In the genomic region with DNA sequence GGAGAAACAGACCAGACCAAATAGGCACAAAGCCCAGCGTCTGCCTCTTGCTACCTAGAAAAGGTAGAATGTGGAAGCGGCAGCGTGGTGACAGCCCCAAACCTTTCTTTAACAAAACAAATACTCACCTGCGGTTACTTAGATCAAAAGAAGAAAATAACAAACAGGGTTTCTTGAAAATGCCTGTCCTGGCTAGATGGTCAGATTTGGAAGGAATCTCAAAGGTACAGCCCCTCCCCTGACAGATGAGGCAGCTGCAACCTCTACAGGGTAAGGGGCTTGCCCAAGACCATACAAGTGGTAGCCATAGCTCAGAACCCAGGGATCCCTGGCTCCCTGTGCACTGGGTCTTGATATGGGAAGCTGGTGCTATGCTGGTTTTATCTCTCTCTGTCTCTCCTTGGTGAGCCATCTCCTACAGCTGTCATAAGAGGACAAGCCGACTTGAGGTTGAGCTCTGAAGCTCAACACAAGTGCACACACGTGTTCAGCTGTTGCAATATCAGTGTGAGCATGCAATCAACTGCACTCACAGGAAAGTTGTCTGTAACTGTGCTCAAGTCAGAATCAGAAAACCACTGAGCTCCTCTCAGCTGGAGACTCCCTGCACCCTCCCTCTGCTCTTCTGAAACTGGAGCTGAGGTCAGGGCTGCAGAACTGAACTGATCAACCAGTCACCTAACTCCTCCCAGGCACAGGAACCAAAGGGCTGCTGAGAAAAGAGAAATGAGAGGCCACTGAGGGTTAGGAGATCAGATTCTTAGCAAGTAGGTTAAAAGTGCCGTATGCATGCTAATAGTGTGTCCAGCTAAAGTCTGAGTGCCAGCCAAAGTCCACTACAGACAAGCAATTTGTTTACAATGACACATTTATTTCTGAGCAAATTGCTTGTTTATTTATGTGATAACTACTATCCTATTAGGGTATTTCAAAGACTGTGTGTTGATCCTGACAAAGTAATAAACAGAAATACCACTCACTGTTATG, we compare ENCODE assay signal across 1 cellular context.
TF ChIP-seq lines count a peak whose summit lies in the region.

No MANE protein-coding gene starts in this region.

TF ChIP-seq in K562, 482 proteins besides CTCF, POLR2A, EP300 and RAD21 (continued from another document and continues in another):
- TF ChIP-seq, protein P1, sequence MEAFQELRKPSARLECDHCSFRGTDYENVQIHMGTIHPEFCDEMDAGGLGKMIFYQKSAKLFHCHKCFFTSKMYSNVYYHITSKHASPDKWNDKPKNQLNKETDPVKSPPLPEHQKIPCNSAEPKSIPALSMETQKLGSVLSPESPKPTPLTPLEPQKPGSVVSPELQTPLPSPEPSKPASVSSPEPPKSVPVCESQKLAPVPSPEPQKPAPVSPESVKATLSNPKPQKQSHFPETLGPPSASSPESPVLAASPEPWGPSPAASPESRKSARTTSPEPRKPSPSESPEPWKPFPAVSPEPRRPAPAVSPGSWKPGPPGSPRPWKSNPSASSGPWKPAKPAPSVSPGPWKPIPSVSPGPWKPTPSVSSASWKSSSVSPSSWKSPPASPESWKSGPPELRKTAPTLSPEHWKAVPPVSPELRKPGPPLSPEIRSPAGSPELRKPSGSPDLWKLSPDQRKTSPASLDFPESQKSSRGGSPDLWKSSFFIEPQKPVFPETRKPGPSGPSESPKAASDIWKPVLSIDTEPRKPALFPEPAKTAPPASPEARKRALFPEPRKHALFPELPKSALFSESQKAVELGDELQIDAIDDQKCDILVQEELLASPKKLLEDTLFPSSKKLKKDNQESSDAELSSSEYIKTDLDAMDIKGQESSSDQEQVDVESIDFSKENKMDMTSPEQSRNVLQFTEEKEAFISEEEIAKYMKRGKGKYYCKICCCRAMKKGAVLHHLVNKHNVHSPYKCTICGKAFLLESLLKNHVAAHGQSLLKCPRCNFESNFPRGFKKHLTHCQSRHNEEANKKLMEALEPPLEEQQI (IDR thresholded peaks at IDR 0.05) = no peak
- TF ChIP-seq OTX1 (CRISPR knock-in tag; IDR thresholded peaks at IDR 0.05) = no peak
- no peak for TF ChIP-seq NR1H2 (CRISPR knock-in tag; IDR thresholded peaks at IDR 0.05)
- no peak for TF ChIP-seq ZNF707 (CRISPR knock-in tag; conservative IDR thresholded peaks at IDR 0.05)
- peak; percentile 37; the same call in 1 of the 2 replicates for TF ChIP-seq SMARCA4 (IDR thresholded peaks at IDR 0.05)
- no peak for TF ChIP-seq NFYB (IDR thresholded peaks at IDR 0.05; ENCODE audit: extremely low read depth, insufficient read length)
- no peak for TF ChIP-seq ZNF197 (CRISPR knock-in tag; IDR thresholded peaks at IDR 0.05; ENCODE audit: low read depth)
- TF ChIP-seq NELFE (IDR thresholded peaks at IDR 0.05; ENCODE audit: insufficient read depth, insufficient read length) = no peak
- TF ChIP-seq ZNF232 (CRISPR knock-in tag; IDR thresholded peaks at IDR 0.05) = no peak
- no peak for TF ChIP-seq RBM15 (IDR thresholded peaks at IDR 0.05; ENCODE audit: insufficient read depth, low read length)
- TF ChIP-seq, protein P2, sequence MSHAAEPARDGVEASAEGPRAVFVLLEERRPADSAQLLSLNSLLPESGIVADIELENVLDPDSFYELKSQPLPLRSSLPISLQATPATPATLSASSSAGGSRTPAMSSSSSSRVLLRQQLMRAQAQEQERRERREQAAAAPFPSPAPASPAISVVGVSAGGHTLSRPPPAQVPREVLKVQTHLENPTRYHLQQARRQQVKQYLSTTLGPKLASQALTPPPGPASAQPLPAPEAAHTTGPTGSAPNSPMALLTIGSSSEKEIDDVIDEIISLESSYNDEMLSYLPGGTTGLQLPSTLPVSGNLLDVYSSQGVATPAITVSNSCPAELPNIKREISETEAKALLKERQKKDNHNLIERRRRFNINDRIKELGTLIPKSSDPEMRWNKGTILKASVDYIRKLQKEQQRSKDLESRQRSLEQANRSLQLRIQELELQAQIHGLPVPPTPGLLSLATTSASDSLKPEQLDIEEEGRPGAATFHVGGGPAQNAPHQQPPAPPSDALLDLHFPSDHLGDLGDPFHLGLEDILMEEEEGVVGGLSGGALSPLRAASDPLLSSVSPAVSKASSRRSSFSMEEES (CRISPR knock-in tag; IDR thresholded peaks at IDR 0.05) = no peak
- TF ChIP-seq LCOR (CRISPR knock-in tag; IDR thresholded peaks at IDR 0.05) = no peak
- TF ChIP-seq, protein P3, sequence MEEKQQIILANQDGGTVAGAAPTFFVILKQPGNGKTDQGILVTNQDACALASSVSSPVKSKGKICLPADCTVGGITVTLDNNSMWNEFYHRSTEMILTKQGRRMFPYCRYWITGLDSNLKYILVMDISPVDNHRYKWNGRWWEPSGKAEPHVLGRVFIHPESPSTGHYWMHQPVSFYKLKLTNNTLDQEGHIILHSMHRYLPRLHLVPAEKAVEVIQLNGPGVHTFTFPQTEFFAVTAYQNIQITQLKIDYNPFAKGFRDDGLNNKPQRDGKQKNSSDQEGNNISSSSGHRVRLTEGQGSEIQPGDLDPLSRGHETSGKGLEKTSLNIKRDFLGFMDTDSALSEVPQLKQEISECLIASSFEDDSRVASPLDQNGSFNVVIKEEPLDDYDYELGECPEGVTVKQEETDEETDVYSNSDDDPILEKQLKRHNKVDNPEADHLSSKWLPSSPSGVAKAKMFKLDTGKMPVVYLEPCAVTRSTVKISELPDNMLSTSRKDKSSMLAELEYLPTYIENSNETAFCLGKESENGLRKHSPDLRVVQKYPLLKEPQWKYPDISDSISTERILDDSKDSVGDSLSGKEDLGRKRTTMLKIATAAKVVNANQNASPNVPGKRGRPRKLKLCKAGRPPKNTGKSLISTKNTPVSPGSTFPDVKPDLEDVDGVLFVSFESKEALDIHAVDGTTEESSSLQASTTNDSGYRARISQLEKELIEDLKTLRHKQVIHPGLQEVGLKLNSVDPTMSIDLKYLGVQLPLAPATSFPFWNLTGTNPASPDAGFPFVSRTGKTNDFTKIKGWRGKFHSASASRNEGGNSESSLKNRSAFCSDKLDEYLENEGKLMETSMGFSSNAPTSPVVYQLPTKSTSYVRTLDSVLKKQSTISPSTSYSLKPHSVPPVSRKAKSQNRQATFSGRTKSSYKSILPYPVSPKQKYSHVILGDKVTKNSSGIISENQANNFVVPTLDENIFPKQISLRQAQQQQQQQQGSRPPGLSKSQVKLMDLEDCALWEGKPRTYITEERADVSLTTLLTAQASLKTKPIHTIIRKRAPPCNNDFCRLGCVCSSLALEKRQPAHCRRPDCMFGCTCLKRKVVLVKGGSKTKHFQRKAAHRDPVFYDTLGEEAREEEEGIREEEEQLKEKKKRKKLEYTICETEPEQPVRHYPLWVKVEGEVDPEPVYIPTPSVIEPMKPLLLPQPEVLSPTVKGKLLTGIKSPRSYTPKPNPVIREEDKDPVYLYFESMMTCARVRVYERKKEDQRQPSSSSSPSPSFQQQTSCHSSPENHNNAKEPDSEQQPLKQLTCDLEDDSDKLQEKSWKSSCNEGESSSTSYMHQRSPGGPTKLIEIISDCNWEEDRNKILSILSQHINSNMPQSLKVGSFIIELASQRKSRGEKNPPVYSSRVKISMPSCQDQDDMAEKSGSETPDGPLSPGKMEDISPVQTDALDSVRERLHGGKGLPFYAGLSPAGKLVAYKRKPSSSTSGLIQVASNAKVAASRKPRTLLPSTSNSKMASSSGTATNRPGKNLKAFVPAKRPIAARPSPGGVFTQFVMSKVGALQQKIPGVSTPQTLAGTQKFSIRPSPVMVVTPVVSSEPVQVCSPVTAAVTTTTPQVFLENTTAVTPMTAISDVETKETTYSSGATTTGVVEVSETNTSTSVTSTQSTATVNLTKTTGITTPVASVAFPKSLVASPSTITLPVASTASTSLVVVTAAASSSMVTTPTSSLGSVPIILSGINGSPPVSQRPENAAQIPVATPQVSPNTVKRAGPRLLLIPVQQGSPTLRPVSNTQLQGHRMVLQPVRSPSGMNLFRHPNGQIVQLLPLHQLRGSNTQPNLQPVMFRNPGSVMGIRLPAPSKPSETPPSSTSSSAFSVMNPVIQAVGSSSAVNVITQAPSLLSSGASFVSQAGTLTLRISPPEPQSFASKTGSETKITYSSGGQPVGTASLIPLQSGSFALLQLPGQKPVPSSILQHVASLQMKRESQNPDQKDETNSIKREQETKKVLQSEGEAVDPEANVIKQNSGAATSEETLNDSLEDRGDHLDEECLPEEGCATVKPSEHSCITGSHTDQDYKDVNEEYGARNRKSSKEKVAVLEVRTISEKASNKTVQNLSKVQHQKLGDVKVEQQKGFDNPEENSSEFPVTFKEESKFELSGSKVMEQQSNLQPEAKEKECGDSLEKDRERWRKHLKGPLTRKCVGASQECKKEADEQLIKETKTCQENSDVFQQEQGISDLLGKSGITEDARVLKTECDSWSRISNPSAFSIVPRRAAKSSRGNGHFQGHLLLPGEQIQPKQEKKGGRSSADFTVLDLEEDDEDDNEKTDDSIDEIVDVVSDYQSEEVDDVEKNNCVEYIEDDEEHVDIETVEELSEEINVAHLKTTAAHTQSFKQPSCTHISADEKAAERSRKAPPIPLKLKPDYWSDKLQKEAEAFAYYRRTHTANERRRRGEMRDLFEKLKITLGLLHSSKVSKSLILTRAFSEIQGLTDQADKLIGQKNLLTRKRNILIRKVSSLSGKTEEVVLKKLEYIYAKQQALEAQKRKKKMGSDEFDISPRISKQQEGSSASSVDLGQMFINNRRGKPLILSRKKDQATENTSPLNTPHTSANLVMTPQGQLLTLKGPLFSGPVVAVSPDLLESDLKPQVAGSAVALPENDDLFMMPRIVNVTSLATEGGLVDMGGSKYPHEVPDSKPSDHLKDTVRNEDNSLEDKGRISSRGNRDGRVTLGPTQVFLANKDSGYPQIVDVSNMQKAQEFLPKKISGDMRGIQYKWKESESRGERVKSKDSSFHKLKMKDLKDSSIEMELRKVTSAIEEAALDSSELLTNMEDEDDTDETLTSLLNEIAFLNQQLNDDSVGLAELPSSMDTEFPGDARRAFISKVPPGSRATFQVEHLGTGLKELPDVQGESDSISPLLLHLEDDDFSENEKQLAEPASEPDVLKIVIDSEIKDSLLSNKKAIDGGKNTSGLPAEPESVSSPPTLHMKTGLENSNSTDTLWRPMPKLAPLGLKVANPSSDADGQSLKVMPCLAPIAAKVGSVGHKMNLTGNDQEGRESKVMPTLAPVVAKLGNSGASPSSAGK (IDR thresholded peaks at IDR 0.05) = peak; percentile 66
- TF ChIP-seq SAFB (IDR thresholded peaks at IDR 0.05; ENCODE audit: borderline replicate concordance, low read depth, low read length) = no peak
- TF ChIP-seq, protein P4, sequence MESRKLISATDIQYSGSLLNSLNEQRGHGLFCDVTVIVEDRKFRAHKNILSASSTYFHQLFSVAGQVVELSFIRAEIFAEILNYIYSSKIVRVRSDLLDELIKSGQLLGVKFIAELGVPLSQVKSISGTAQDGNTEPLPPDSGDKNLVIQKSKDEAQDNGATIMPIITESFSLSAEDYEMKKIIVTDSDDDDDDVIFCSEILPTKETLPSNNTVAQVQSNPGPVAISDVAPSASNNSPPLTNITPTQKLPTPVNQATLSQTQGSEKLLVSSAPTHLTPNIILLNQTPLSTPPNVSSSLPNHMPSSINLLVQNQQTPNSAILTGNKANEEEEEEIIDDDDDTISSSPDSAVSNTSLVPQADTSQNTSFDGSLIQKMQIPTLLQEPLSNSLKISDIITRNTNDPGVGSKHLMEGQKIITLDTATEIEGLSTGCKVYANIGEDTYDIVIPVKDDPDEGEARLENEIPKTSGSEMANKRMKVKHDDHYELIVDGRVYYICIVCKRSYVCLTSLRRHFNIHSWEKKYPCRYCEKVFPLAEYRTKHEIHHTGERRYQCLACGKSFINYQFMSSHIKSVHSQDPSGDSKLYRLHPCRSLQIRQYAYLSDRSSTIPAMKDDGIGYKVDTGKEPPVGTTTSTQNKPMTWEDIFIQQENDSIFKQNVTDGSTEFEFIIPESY (CRISPR knock-in tag; IDR thresholded peaks at IDR 0.05) = no peak
- no peak for TF ChIP-seq TCF7L2 (IDR thresholded peaks at IDR 0.05; ENCODE audit: low read depth, low read length)
- peak; percentile 85 for TF ChIP-seq ZNF584 (CRISPR knock-in tag; IDR thresholded peaks at IDR 0.05; ENCODE audit: low read depth)
- TF ChIP-seq, protein P5, sequence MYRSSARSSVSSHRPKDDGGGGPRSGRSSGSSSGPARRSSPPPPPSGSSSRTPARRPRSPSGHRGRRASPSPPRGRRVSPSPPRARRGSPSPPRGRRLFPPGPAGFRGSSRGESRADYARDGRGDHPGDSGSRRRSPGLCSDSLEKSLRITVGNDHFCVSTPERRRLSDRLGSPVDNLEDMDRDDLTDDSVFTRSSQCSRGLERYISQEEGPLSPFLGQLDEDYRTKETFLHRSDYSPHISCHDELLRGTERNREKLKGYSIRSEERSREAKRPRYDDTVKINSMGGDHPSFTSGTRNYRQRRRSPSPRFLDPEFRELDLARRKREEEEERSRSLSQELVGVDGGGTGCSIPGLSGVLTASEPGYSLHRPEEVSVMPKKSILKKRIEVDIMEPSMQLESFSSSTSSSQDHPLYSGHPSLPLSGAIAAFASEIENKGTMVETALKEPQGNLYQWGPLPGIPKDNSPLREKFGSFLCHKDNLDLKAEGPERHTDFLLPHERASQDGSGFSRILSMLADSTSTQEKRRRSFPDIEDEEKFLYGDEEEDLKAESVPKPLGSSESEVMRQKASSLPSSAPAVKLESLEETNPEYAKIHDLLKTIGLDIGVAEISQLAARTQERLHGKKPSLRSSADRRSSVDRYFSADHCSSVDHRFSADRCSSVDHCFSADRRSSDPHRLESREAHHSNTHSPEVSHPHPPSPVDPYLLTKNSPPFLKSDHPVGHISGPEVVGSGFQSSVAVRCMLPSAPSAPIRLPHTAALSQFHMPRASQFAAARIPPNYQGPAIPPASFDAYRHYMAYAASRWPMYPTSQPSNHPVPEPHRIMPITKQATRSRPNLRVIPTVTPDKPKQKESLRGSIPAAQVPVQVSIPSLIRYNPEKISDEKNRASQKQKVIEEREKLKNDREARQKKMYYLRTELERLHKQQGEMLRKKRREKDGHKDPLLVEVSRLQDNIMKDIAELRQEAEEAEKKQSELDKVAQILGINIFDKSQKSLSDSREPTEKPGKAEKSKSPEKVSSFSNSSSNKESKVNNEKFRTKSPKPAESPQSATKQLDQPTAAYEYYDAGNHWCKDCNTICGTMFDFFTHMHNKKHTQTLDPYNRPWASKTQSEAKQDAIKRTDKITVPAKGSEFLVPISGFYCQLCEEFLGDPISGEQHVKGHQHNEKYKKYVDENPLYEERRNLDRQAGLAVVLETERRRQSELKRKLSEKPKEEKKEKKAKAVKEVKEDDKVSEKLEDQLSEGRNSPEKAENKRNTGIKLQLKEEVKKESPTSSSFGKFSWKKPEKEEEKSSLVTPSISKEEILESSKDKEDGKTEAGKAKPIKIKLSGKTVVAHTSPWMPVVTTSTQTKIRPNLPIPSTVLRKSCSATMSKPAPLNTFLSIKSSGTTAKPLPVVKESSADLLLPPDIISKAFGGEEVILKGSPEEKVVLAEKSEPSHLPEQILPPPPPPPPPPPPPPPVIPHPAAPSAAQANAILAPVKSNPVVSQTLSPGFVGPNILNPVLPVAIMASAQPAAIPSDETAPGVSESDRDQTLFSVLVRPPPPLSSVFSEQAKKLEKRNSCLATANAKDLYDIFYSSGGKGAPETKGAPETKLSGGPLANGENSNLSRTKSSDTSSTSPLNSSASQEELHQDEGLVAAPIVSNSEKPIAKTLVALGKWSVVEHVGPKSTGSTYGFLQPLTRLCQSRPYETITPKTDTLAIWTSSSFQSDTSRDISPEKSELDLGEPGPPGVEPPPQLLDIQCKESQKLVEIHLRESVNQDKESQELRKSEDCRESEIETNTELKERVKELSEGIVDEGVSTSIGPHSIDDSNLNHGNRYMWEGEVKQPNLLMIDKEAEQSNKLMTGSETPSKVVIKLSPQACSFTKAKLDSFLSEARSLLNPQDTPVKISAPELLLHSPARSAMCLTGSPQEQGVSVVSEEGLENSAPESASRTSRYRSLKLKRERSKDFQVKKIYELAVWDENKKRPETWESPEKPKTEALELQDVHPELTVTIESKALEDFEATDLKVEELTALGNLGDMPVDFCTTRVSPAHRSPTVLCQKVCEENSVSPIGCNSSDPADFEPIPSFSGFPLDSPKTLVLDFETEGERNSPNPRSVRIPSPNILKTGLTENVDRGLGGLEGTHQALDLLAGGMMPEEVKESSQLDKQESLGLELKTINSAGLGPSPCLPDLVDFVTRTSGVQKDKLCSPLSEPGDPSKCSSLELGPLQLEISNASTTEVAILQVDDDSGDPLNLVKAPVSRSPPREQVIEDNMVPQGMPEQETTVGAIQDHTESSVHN (IDR thresholded peaks at IDR 0.05; ENCODE audit: borderline replicate concordance in 1 of 2, low read depth in 1 of 2) = peak in 1 of 2 experiments; percentile 68; a peak in 1 of 4 replicates
- TF ChIP-seq XRCC4 (IDR thresholded peaks at IDR 0.05; ENCODE audit: extremely low read depth, insufficient read depth, insufficient read length) = no peak
